29 cellular contexts compared by ENCODE assay signal in the genomic region with DNA sequence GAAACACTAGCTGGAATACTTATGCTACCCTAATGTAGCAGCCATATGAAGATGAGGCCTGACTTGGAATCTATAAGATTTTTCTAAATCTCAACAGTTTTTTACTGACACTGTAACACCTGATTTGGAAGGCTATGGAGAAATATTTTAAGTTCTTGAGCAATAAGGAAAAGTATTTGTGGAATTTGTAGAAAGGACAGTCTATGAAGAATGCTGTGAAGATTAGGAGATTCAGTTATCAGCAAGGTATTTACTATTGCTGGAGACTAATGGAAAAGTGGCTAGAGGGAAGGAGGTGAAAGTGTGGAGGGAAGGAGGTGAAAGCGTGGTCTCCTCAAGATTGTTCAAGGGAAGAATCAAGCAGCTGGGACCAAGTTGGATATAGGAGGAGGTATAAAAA.
"Had no signal": no experiment of that assay in that cellular context is flagged by ENCODE, and none has a peak within 500 bp of the region (broad histone marks: within the 10 kb centered on the region; RNA-seq: fewer than 3 reads in every experiment).

No MANE protein-coding gene starts in this region.

- H3K4me1 ChIP-seq: colonic mucosa, heart right ventricle, lower lobe of right lung, psoas muscle, thyroid gland had no signal

- H3K27ac Mint-ChIP-seq: dendritic cell treated with granulocyte-macrophage colony-stimulating factor and Interleukin-4, amounts not matched to agents 40 ng/mL and 50 ng/mL, for 4 days; endodermal cell; natural killer cell; stimulated activated effector memory CD8-positive, alpha-beta T cell treated with anti-CD3 and anti-CD28 coated beads, Interleukin-12 subunit alpha, Interleukin-12 subunit beta, amount 100 ng/mL, for 72 hours; type B pancreatic cell had no signal

- H3K27me3 ChIP-seq: colonic mucosa, heart right ventricle, ovary, sigmoid colon, stomach, thyroid gland had no signal

- H3K36me3 Mint-ChIP-seq: natural killer cell; stimulated activated effector memory CD8-positive, alpha-beta T cell treated with anti-CD3 and anti-CD28 coated beads, Interleukin-12 subunit alpha, Interleukin-12 subunit beta, amount 100 ng/mL, for 72 hours; type B pancreatic cell had no signal

- H3K9me3 Mint-ChIP-seq: dendritic cell treated with granulocyte-macrophage colony-stimulating factor and Interleukin-4, amounts not matched to agents 40 ng/mL and 50 ng/mL, for 4 days; endodermal cell; natural killer cell; stimulated activated effector memory CD8-positive, alpha-beta T cell treated with anti-CD3 and anti-CD28 coated beads, Interleukin-12 subunit alpha, Interleukin-12 subunit beta, amount 100 ng/mL, for 72 hours; type B pancreatic cell had no signal

- H3K4me3 ChIP-seq: colonic mucosa, heart right ventricle, lower lobe of right lung, ovary, psoas muscle, sigmoid colon, stomach, thyroid gland had no signal

- H3K9me3 ChIP-seq: colonic mucosa, heart right ventricle, lower lobe of right lung, ovary, psoas muscle, sigmoid colon, stomach, thyroid gland had no signal

- ATAC-seq: esophagus mucosa; heart right ventricle; left colon; left ventricle myocardium superior; lower lobe of right lung; natural killer cell; psoas muscle; right cardiac atrium; stimulated activated effector memory CD8-positive, alpha-beta T cell treated with anti-CD3 and anti-CD28 coated beads, Interleukin-12 subunit alpha, Interleukin-12 subunit beta, amount 100 ng/mL, for 72 hours had no signal

- DNase-seq: colonic mucosa; effector CD8-positive, alpha-beta T cell; endodermal cell; foreskin melanocyte; glutamatergic neuron; heart right ventricle; hippocampal formation; islet precursor cell; kidney glomerular epithelial cell; left colon; left ventricle myocardium superior; lower lobe of right lung; natural killer cell; occipital lobe; ovary; posterior cingulate gyrus; psoas muscle; right cardiac atrium; sigmoid colon; stimulated activated CD4-positive, alpha-beta T cell treated with anti-CD3 and anti-CD28 coated beads, Interleukin-2, amount 100 ng/mL, for 24 hours; stimulated activated CD4-positive, alpha-beta T cell treated with anti-CD3 and anti-CD28 coated beads, Interleukin-4, amount 100 ng/mL, for 24 hours; stimulated activated naive CD4-positive, alpha-beta T cell treated with Interleukin-2 at 50 U/mL for 16 hours; stomach; thyroid gland had no signal

- H3K27me3 Mint-ChIP-seq: dendritic cell treated with granulocyte-macrophage colony-stimulating factor and Interleukin-4, amounts not matched to agents 40 ng/mL and 50 ng/mL, for 4 days; type B pancreatic cell had no signal

- H3K36me3 ChIP-seq: colonic mucosa, heart right ventricle, lower lobe of right lung, ovary, sigmoid colon, stomach, thyroid gland had no signal

- H3K4me3 Mint-ChIP-seq: dendritic cell treated with granulocyte-macrophage colony-stimulating factor and Interleukin-4, amounts not matched to agents 40 ng/mL and 50 ng/mL, for 4 days; endodermal cell; natural killer cell; stimulated activated effector memory CD8-positive, alpha-beta T cell treated with anti-CD3 and anti-CD28 coated beads, Interleukin-12 subunit alpha, Interleukin-12 subunit beta, amount 100 ng/mL, for 72 hours; type B pancreatic cell had no signal

- H3K27ac ChIP-seq: colonic mucosa, epithelial cell of prostate, heart right ventricle, lower lobe of right lung, ovary, psoas muscle, sigmoid colon, stomach, thyroid gland had no signal

- H3K4me1 Mint-ChIP-seq: natural killer cell; stimulated activated effector memory CD8-positive, alpha-beta T cell treated with anti-CD3 and anti-CD28 coated beads, Interleukin-12 subunit alpha, Interleukin-12 subunit beta, amount 100 ng/mL, for 72 hours had no signal
